In genomic region chr19:28294395-28294794, GRCh38 we compare ENCODE assay signal across 15 cellular contexts.
A peak's percentile ranks its signal among the peaks of the same experiment; 100 is the strongest.
DNase-seq lines count a peak whose midpoint lies in the region; ATAC-seq and TF ChIP-seq lines count a peak whose summit lies in the region.
"Had no signal": no experiment of that assay in that cellular context is flagged by ENCODE, and none has a peak within 500 bp of the region (broad histone marks: within the 10 kb centered on the region; RNA-seq: fewer than 3 reads in every experiment).

No MANE protein-coding gene starts in this region.

- H3K9me3 Mint-ChIP-seq in endodermal cell: no peaks in the 10 kb centered on the region
- peaks cover 4 to 11% (median 5%) of the 10 kb centered on the region in 3 donors for H3K9me3 Mint-ChIP-seq in T-cell

- H3K27me3 ChIP-seq in endodermal cell (ENCODE audit: control insufficient read depth, insufficient read depth, low read length, poor library complexity, severe bottlenecking): no peaks in the 10 kb centered on the region
- H3K27me3 ChIP-seq in right lobe of liver: no peaks in the 10 kb centered on the region
- H3K27me3 ChIP-seq: pancreas had no signal

- intact Hi-C loops in right lobe of liver (cut with DNase I): no loop called here

- no peak for TF ChIP-seq POLR2A in right lobe of liver (IDR thresholded peaks at IDR 0.05)

- CTCF ChIA-PET in T-cell (lab: Charles Lee): no interaction called here

- H3K4me3 ChIP-seq in endodermal cell (ENCODE audit: low read length) (no peak overlapping the region), right lobe of liver (no peak overlapping the region)
- H3K4me3 ChIP-seq: pancreas had no signal

- no peak for TF ChIP-seq CTCF in endodermal cell (conservative IDR thresholded peaks at IDR 0.05)
- TF ChIP-seq CTCF in right lobe of liver (IDR thresholded peaks at IDR 0.05): no peak

- H3K4me3 Mint-ChIP-seq in endodermal cell: no peak overlapping the region
- no peak overlapping the region for H3K4me3 Mint-ChIP-seq in T-cell
- H3K4me3 Mint-ChIP-seq: effector memory CD8-positive, alpha-beta T cell; stimulated activated naive CD8-positive, alpha-beta T cell treated with anti-CD3 and anti-CD28 coated beads, Interleukin-15, Interleukin-2, amounts not matched to agents 100 ng/mL and 50 ng/mL, for 24 hours had no signal

- DNase-seq in Caki2 (ENCODE audit: low read depth) (peak; percentile 20), OCI-M1 (lab: John Stamatoyannopoulos, UW) (peak; percentile 8), endodermal cell (no peak), lung microvascular endothelial cell (ENCODE audit: low read depth in 2 of 2) (peak; percentile 56 to 78), T-cell (no peak), T-helper 9 cell (no peak), right lobe of liver (no peak)
- DNase-seq: effector memory CD8-positive, alpha-beta T cell; HCEC 1CT; NCI-H1417 treated with DMSO at 0.1 percent for 48 hours; pancreas had no signal

- H3K27ac Mint-ChIP-seq in endodermal cell (peak overlapping the region; percentile 67), T-cell (no peak overlapping the region)
- H3K27ac Mint-ChIP-seq: effector memory CD8-positive, alpha-beta T cell; stimulated activated naive CD8-positive, alpha-beta T cell treated with anti-CD3 and anti-CD28 coated beads, Interleukin-15, Interleukin-2, amounts not matched to agents 100 ng/mL and 50 ng/mL, for 24 hours had no signal

- H3K36me3 ChIP-seq in endodermal cell (ENCODE audit: control insufficient read depth, insufficient read depth, low read length) (no peaks in the 10 kb centered on the region), right lobe of liver (no peaks in the 10 kb centered on the region)
- H3K36me3 ChIP-seq: pancreas had no signal

- no peak for ATAC-seq in T-cell (replicated peaks in 1 of 4)
- no peak for ATAC-seq in right lobe of liver
- ATAC-seq in GM19397 (IDR thresholded peaks at IDR 0.05; ENCODE audit: unreplicated experiment): no peak
- ATAC-seq: effector memory CD8-positive, alpha-beta T cell; pancreas had no signal

- peaks cover 44% of the 10 kb centered on the region for H3K4me1 Mint-ChIP-seq in endodermal cell
- no peaks in the 10 kb centered on the region for H3K4me1 Mint-ChIP-seq in T-cell

- WGBS in endodermal cell (ENCODE audit: insufficient coverage in 1 of 2, insufficient read length in 1 of 2), 2 experiments: 69 to 74% methylated on average over 6 of the region's 6 CpGs
- 46% methylated on average over 6 of the region's 6 CpGs for WGBS in right lobe of liver (ENCODE audit: insufficient coverage, low coverage, low lambda C conversion rate, missing lambda C conversion rate)

- H3K9me3 ChIP-seq in endodermal cell (ENCODE audit: control insufficient read depth, low read length) (no peaks in the 10 kb centered on the region), right lobe of liver (no peaks in the 10 kb centered on the region)
- H3K9me3 ChIP-seq: pancreas had no signal

- H3K4me1 ChIP-seq in endodermal cell (ENCODE audit: control insufficient read depth, insufficient read depth, low read length): peaks cover 15% of the 10 kb centered on the region
- H3K4me1 ChIP-seq in right lobe of liver: no peaks in the 10 kb centered on the region

- in situ Hi-C loops in Caki2 (cut with HindIII; ENCODE audit: low pct_unique_long_range_greater_than_20kb, low sequenced_read_pairs): no loop called here

- H3K9ac ChIP-seq in endodermal cell (ENCODE audit: extremely low read depth, low read length, poor library complexity, severe bottlenecking): no peak overlapping the region
- H3K9ac ChIP-seq: KMS-11 had no signal

- POLR2A ChIA-PET in T-cell (lab: Charles Lee): no interaction called here

- no peaks in the 10 kb centered on the region for H3K27me3 Mint-ChIP-seq in endodermal cell (ENCODE audit: insufficient read depth)
- no peaks in the 10 kb centered on the region for H3K27me3 Mint-ChIP-seq in T-cell
- H3K27me3 Mint-ChIP-seq: stimulated activated naive CD8-positive, alpha-beta T cell treated with anti-CD3 and anti-CD28 coated beads, Interleukin-15, Interleukin-2, amounts not matched to agents 100 ng/mL and 50 ng/mL, for 24 hours had no signal

- H3K27ac ChIP-seq in endodermal cell (ENCODE audit: low read depth, low read length): no peak overlapping the region
- H3K27ac ChIP-seq in right lobe of liver: no peak overlapping the region
- H3K27ac ChIP-seq: C4-2B, KMS-11, pancreas had no signal

- H3K36me3 Mint-ChIP-seq in endodermal cell (ENCODE audit: low read depth) (no peaks in the 10 kb centered on the region), T-cell (no peaks in the 10 kb centered on the region)

Comparison
In these comparisons a context has a peak if more than half of its experiments do, and no peak if none do; other contexts are left out.
1. DNase-seq: peak in Caki2 (single experiment), OCI-M1 (single experiment) and lung microvascular endothelial cell (2 of 2); none in endodermal cell (single experiment), T-cell (0 of 34), T-helper 9 cell (single experiment) and right lobe of liver (0 of 3).